In genomic region chr5:52842111-52842510, GRCh38 we compare ENCODE assay signal across 11 cellular contexts.
"Had no signal": no experiment of that assay in that cellular context is flagged by ENCODE, and none has a peak within 500 bp of the region (broad histone marks: within the 10 kb centered on the region; RNA-seq: fewer than 3 reads in every experiment).

No MANE protein-coding gene starts in this region.

- H3K36me3 ChIP-seq: left ventricle myocardium inferior had no signal

- H3K4me3 ChIP-seq: left ventricle myocardium inferior had no signal

- DNase-seq: activated CD4-positive, alpha-beta T cell treated with anti-CD3 and anti-CD28 coated beads for 1 hour; activated CD4-positive, alpha-beta T cell treated with anti-CD3 and anti-CD28 coated beads, Interleukin-2, amount 50 U/mL, for 48 hours; activated naive CD4-positive, alpha-beta T cell treated with Interleukin-2 at 50 U/mL for 16 hours; aorta; hippocampal formation; kidney; left ventricle myocardium inferior; naive B cell; right cardiac atrium; small intestine; stimulated activated naive CD8-positive, alpha-beta T cell treated with anti-CD3 and anti-CD28 coated beads, Interleukin-15, amount 100 ng/mL, for 72 hours had no signal

- H3K27ac ChIP-seq: left ventricle myocardium inferior had no signal

- H3K9me3 ChIP-seq: left ventricle myocardium inferior had no signal
